In genomic region chr4:94338681-94339351, GRCh38 we compare ENCODE assay signal across 13 cellular contexts. TPM values are rescaled to one million over a fixed set of nuclear protein-coding genes. Genes with fewer than 3 reads are reported as not detected.
DNase-seq lines count a peak whose midpoint lies in the region; ATAC-seq and TF ChIP-seq lines count a peak whose summit lies in the region.
"Had no signal": no experiment of that assay in that cellular context is flagged by ENCODE, and none has a peak within 500 bp of the region (broad histone marks: within the 10 kb centered on the region; RNA-seq: fewer than 3 reads in every experiment).

No MANE protein-coding gene starts in this region.

- H3K9me2 ChIP-seq in SK-N-SH = no peaks in the 10 kb centered on the region

- H3K9ac ChIP-seq in SK-N-SH = no peak overlapping the region

- no peak overlapping the region for H3K27ac ChIP-seq in SK-N-SH (ENCODE audit: low read depth in 2 of 2, low read length in 1 of 2)

- peak overlapping the region in 8 of 10 donors; percentile 44 to 80 (median 65) for H3K27ac Mint-ChIP-seq in naive thymus-derived CD8-positive, alpha-beta T cell
- H3K27ac Mint-ChIP-seq: brain had no signal

- H3K9me3 Mint-ChIP-seq in naive thymus-derived CD8-positive, alpha-beta T cell = no peaks in the 10 kb centered on the region
- H3K9me3 Mint-ChIP-seq: brain had no signal

- no peaks in the 10 kb centered on the region; a peak in 1 of 4 replicates for H3K4me1 ChIP-seq in SK-N-SH (ENCODE audit: control insufficient read depth in 1 of 2, insufficient read depth in 2 of 2, low read depth in 1 of 2, low read length in 1 of 2)

- CTCF ChIA-PET in SK-N-SH (lab: Yijun Ruan, JAX) = interaction anchor here (1.0 to 1.4 kb wide), 5 partner anchors 10 to 68 kb away, joined by 3 to 4 read pairs (median 3); no protein-coding TSS in a partner anchor

- ATAC-seq in SK-N-SH treated with all-trans-retinoic acid at 6 μM for 48 hours = no peak
- peak; percentile 61 for ATAC-seq in GM21786 (IDR thresholded peaks at IDR 0.05; ENCODE audit: unreplicated experiment)
- peak in 1 of 2 donors; percentile 45 for ATAC-seq in naive thymus-derived CD8-positive, alpha-beta T cell
- ATAC-seq in HG03097 (IDR thresholded peaks at IDR 0.05; ENCODE audit: low FRiP score, unreplicated experiment) = no peak

- no peak for TF ChIP-seq CTCF in SK-N-SH (IDR thresholded peaks at IDR 0.05)

- WGBS in SK-N-SH (ENCODE audit: low lambda C conversion rate) = 68% methylated on average over 4 of the region's 4 CpGs

- TF ChIP-seq RAD21 in SK-N-SH (IDR thresholded peaks at IDR 0.05; ENCODE audit: low read length) = no peak

- no peak overlapping the region for H3K4me2 ChIP-seq in SK-N-SH

- H3K4me3 Mint-ChIP-seq in naive thymus-derived CD8-positive, alpha-beta T cell = peak overlapping the region; percentile 55 to 82 (median 76)
- H3K4me3 Mint-ChIP-seq: brain had no signal

- no peak for TF ChIP-seq EP300 in SK-N-SH (IDR thresholded peaks at IDR 0.05; ENCODE audit: borderline replicate concordance in 1 of 2, low read depth in 1 of 2, low read length in 1 of 2)

- no peaks in the 10 kb centered on the region for H3K9me3 ChIP-seq in SK-N-SH

- no peaks in the 10 kb centered on the region for H3F3A ChIP-seq in SK-N-SH (replicated peaks; ENCODE audit: insufficient read depth)

- peak overlapping the region; percentile 48 for H2AFZ ChIP-seq in SK-N-SH (ENCODE audit: low read depth)

- no peaks in the 10 kb centered on the region for H3K36me3 Mint-ChIP-seq in naive thymus-derived CD8-positive, alpha-beta T cell
- H3K36me3 Mint-ChIP-seq: brain had no signal

- POLR2A ChIA-PET in SK-N-SH (lab: Yijun Ruan, JAX) = no interaction called here
- POLR2A ChIA-PET in naive thymus-derived CD8-positive, alpha-beta T cell (lab: Charles Lee) = no interaction called here

- H3K36me3 ChIP-seq in SK-N-SH (replicated peaks in 1 of 2; ENCODE audit: control insufficient read depth in 1 of 2, insufficient read depth in 2 of 2, low read length in 1 of 2) (no peaks in the 10 kb centered on the region), H7 (replicated peaks; ENCODE audit: control insufficient read depth, insufficient read depth, low read length) (no peaks in the 10 kb centered on the region)

- H3K4me3 ChIP-seq in SK-N-SH (ENCODE audit: low read depth in 2 of 2, low read length in 1 of 2) = no peak overlapping the region
- no peak overlapping the region for H3K4me3 ChIP-seq in Jurkat, Clone E6-1 (ENCODE audit: low read length)
- H3K4me3 ChIP-seq in H7 (ENCODE audit: insufficient read depth, low read depth, low read length) = no peak overlapping the region

- no peaks in the 10 kb centered on the region for H3K27me3 Mint-ChIP-seq in naive thymus-derived CD8-positive, alpha-beta T cell

- DNase-seq in SK-N-SH = no peak
- peak; percentile 68 for DNase-seq in Jurkat, Clone E6-1 (ENCODE audit: low read depth, low spot score)
- DNase-seq in naive thymus-derived CD8-positive, alpha-beta T cell = no peak
- DNase-seq in H7 = no peak
- DNase-seq in foreskin melanocyte = no peak
- DNase-seq: NCI-H1048 had no signal

- H3K27me3 ChIP-seq in SK-N-SH (ENCODE audit: insufficient read depth) (no peaks in the 10 kb centered on the region), H7 (ENCODE audit: control insufficient read depth, insufficient read depth, low read length) (no peaks in the 10 kb centered on the region)

- no peaks in the 10 kb centered on the region for H4K20me1 ChIP-seq in SK-N-SH (ENCODE audit: insufficient read depth)

- peaks cover 8 to 23% (median 17%) of the 10 kb centered on the region in 4 donors for H3K4me1 Mint-ChIP-seq in naive thymus-derived CD8-positive, alpha-beta T cell
- H3K4me1 Mint-ChIP-seq: brain had no signal

- no peaks in the 10 kb centered on the region for H3K79me2 ChIP-seq in SK-N-SH (ENCODE audit: insufficient read depth)

TF ChIP-seq in SK-N-SH, 30 proteins besides CTCF, POLR2A, EP300 and RAD21:
- TF ChIP-seq TCF12 (IDR thresholded peaks at IDR 0.05) (no peak), NFIC (IDR thresholded peaks at IDR 0.05; ENCODE audit: borderline replicate concordance) (no peak), PBX3 (IDR thresholded peaks at IDR 0.05) (no peak)

TF ChIP-seq in SK-N-SH treated with all-trans-retinoic acid at 6 μM for 48 hours, 23 proteins besides CTCF, POLR2A, EP300 and RAD21:
- TF ChIP-seq CSDC2 (CRISPR knock-in tag; IDR thresholded peaks at IDR 0.05) = no peak
- TF ChIP-seq TOX (CRISPR knock-in tag; IDR thresholded peaks at IDR 0.05; ENCODE audit: borderline replicate concordance) = no peak
- TF ChIP-seq PPARA (CRISPR knock-in tag; IDR thresholded peaks at IDR 0.05; ENCODE audit: borderline replicate concordance) = no peak
- no peak for TF ChIP-seq CREB5 (CRISPR knock-in tag; IDR thresholded peaks at IDR 0.05; ENCODE audit: low read depth)
- no peak for TF ChIP-seq OSR1 (CRISPR knock-in tag; IDR thresholded peaks at IDR 0.05)
- TF ChIP-seq BACH2 (CRISPR knock-in tag; IDR thresholded peaks at IDR 0.05; ENCODE audit: borderline replicate concordance) = no peak
- TF ChIP-seq SNAI2 (CRISPR knock-in tag; IDR thresholded peaks at IDR 0.05) = no peak
- no peak for TF ChIP-seq ZNF70 (CRISPR knock-in tag; IDR thresholded peaks at IDR 0.05)
- no peak for TF ChIP-seq ARNTL (CRISPR knock-in tag; IDR thresholded peaks at IDR 0.05; ENCODE audit: borderline replicate concordance, low read depth)
- TF ChIP-seq ZFP30 (CRISPR knock-in tag; IDR thresholded peaks at IDR 0.05) = no peak

RNA-seq across cellular contexts. Expression of gene HPGDS, which starts 3.8 kb away (rescaled TPM):
- polyA plus RNA-seq in SK-N-SH (2012; rRNA removed) = not detected in 2 replicates
- polyA plus RNA-seq in SK-N-SH (2012; cell fraction: cytosol; rRNA removed) = not detected in 2 replicates
- polyA plus RNA-seq in SK-N-SH (2012; cell fraction: nucleus; rRNA removed) = not detected in 2 replicates
- not detected for polyA plus RNA-seq in Jurkat, Clone E6-1 (2012; ENCODE audit: insufficient read depth, insufficient read length)
- total RNA-seq in naive thymus-derived CD8-positive, alpha-beta T cell = not detected
- under 1 TPM in 1 of 3 donors, not detected in 2; 0.11 TPM for polyA plus RNA-seq in naive thymus-derived CD8-positive, alpha-beta T cell
- total RNA-seq in H7 (2014; rRNA removed; shearing (Covaris generic)) = 0.21 TPM in 1 of 2 replicates, not detected in the other
- total RNA-seq: A172, glomerular endothelial cell had no signal
- polyA plus RNA-seq: neural cell had no signal
